Comparison of ENCODE assay signal across 8 cellular contexts in the genomic region with DNA sequence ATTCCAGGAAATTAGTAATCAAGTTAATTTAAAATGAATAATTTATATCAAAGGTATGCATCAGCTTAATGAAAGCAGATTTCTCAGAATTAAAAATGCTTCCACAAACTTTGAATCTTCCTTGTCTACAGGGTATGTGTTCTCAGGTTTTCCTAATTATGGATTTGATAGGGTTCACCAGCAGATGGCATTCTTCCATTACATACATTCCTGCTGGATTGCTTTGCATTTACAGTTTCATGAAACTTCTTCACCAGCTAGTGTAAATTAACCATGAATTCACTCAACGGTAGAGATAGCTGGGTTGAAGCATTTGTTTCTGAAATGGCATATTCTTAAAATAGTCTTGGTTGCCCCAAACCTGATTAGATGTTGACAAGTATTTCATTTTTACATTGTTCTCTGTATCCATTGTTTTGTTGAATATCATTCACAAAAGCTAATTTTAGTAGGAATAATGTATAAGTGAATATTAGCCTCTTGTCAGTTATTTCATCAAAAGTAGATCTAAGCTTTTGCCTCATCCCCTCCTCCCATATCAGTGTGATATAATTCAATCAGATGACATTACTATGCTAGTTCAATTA.
DNase-seq lines count a peak whose midpoint lies in the region; ATAC-seq, FAIRE-seq and TF ChIP-seq lines count a peak whose summit lies in the region.

No MANE protein-coding gene starts in this region.

- intact Hi-C loops in activated T-helper 2 cell treated with anti-CD3 and anti-CD28 coated beads, Interferon-gamma antibody, Interleukin-2, Interleukin-4, amounts not matched to agents 10 μg/mL and 5 μg/mL and 100 μg/mL, durations not matched to agents 14 hours and 24 hours and 36 hours (cut with micrococcal nuclease): no loop called here

- no peak for TF ChIP-seq POLR2A in H54 (IDR thresholded peaks at IDR 0.05; ENCODE audit: low read depth, low read length)

- no peak overlapping the region for H3K27ac Mint-ChIP-seq in nephron
- no peak overlapping the region for H3K27ac Mint-ChIP-seq in activated T-helper 2 cell treated with anti-CD3 and anti-CD28 coated beads, Interferon-gamma antibody, Interleukin-2, Interleukin-4, amounts not matched to agents 10 μg/mL and 5 μg/mL and 100 μg/mL, durations not matched to agents 14 hours and 24 hours and 36 hours

- DNase-seq in Ammon's horn (ENCODE audit: low spot score) (peak; percentile 64), H54 (ENCODE audit: insufficient read length, low spot score) (peak; percentile 2), NCI-H526 treated with DMSO at 0.1 percent for 48 hours (lab: John Stamatoyannopoulos, UW) (peak; percentile 32)
- DNase-seq in activated T-helper 2 cell treated with anti-CD3 and anti-CD28 coated beads, Interferon-gamma antibody, Interleukin-2, Interleukin-4, amounts not matched to agents 10 μg/mL and 5 μg/mL and 100 μg/mL, durations not matched to agents 14 hours and 24 hours and 36 hours (ENCODE audit: low spot score): no peak

- no peaks in the 10 kb centered on the region for H3K9me3 Mint-ChIP-seq in nephron
- no peaks in the 10 kb centered on the region for H3K9me3 Mint-ChIP-seq in activated T-helper 2 cell treated with anti-CD3 and anti-CD28 coated beads, Interferon-gamma antibody, Interleukin-2, Interleukin-4, amounts not matched to agents 10 μg/mL and 5 μg/mL and 100 μg/mL, durations not matched to agents 14 hours and 24 hours and 36 hours

- H3K4me3 Mint-ChIP-seq in nephron: no peak overlapping the region
- H3K4me3 Mint-ChIP-seq in activated T-helper 2 cell treated with anti-CD3 and anti-CD28 coated beads, Interferon-gamma antibody, Interleukin-2, Interleukin-4, amounts not matched to agents 10 μg/mL and 5 μg/mL and 100 μg/mL, durations not matched to agents 14 hours and 24 hours and 36 hours (ENCODE audit: low read depth): no peak overlapping the region

- TF ChIP-seq CTCF in nephron (IDR thresholded peaks at IDR 0.05; ENCODE audit: unreplicated experiment in 3 of 3): peak; percentile 59 to 74 (median 66)

- ATAC-seq in HG02973 (IDR thresholded peaks at IDR 0.05; ENCODE audit: unreplicated experiment) (no peak), GM19397 (IDR thresholded peaks at IDR 0.05; ENCODE audit: unreplicated experiment) (no peak)

- FAIRE-seq in H54 (lab: Jason Lieb, UNC) (peak; percentile 90), colon (lab: Jason Lieb, UNC) (peak; percentile 41)

- H3K36me3 Mint-ChIP-seq in nephron (ENCODE audit: low read depth): no peaks in the 10 kb centered on the region
- H3K36me3 Mint-ChIP-seq in activated T-helper 2 cell treated with anti-CD3 and anti-CD28 coated beads, Interferon-gamma antibody, Interleukin-2, Interleukin-4, amounts not matched to agents 10 μg/mL and 5 μg/mL and 100 μg/mL, durations not matched to agents 14 hours and 24 hours and 36 hours (ENCODE audit: low read depth): no peaks in the 10 kb centered on the region

- no peaks in the 10 kb centered on the region for H3K4me1 Mint-ChIP-seq in nephron
- H3K4me1 Mint-ChIP-seq in activated T-helper 2 cell treated with anti-CD3 and anti-CD28 coated beads, Interferon-gamma antibody, Interleukin-2, Interleukin-4, amounts not matched to agents 10 μg/mL and 5 μg/mL and 100 μg/mL, durations not matched to agents 14 hours and 24 hours and 36 hours (ENCODE audit: low read depth): no peaks in the 10 kb centered on the region

- H3K27me3 Mint-ChIP-seq in nephron (ENCODE audit: low read depth): peaks cover 16% of the 10 kb centered on the region
- H3K27me3 Mint-ChIP-seq in activated T-helper 2 cell treated with anti-CD3 and anti-CD28 coated beads, Interferon-gamma antibody, Interleukin-2, Interleukin-4, amounts not matched to agents 10 μg/mL and 5 μg/mL and 100 μg/mL, durations not matched to agents 14 hours and 24 hours and 36 hours (ENCODE audit: low read depth): peaks cover 13% of the 10 kb centered on the region
